ENCODE assay signal across 10 cellular contexts in genomic region chr11:110367571-110367970, GRCh38.
DNase-seq lines count a peak whose midpoint lies in the region; ATAC-seq, FAIRE-seq and TF ChIP-seq lines count a peak whose summit lies in the region.
"Had no signal": no experiment of that assay in that cellular context is flagged by ENCODE, and none has a peak within 500 bp of the region (broad histone marks: within the 10 kb centered on the region; RNA-seq: fewer than 3 reads in every experiment).

No MANE protein-coding gene starts in this region.

- DNase-seq in DMS53 treated with DMSO at 0.1 percent for 48 hours (lab: John Stamatoyannopoulos, UW; ENCODE audit: unreplicated experiment) (peak; percentile 14), Kasumi-1 (lab: John Stamatoyannopoulos, UW) (peak; percentile 18 to 54), midbrain (lab: John Stamatoyannopoulos, UW) (peak; percentile 34), H54 (ENCODE audit: insufficient read length, low spot score) (no peak)
- DNase-seq in activated CD8-positive, alpha-beta memory T cell treated with anti-CD3 and anti-CD28 coated beads for 24 hours: no peak
- DNase-seq: NCI-H2107, uterus had no signal

- peak overlapping the region; percentile 52; the same call in 1 of the 2 replicates for H3K27ac ChIP-seq in VCaP
- H3K27ac ChIP-seq: uterus had no signal

- TF ChIP-seq POLR2A in H54 (IDR thresholded peaks at IDR 0.05; ENCODE audit: low read depth, low read length): no peak

- TF ChIP-seq CTCF in VCaP (conservative IDR thresholded peaks at IDR 0.05): peak; percentile 60; the same call in 1 of the 2 replicates

- ATAC-seq in GM21529 (IDR thresholded peaks at IDR 0.05; ENCODE audit: unreplicated experiment): no peak
- ATAC-seq: left lobe of liver had no signal

- FAIRE-seq in H54 (lab: Jason Lieb, UNC): no peak

Comparison
In these comparisons a context has a peak if more than half of its experiments do, and no peak if none do; other contexts are left out.
1. DNase-seq: peak in DMS53 treated with DMSO at 0.1 percent for 48 hours (single experiment), Kasumi-1 (2 of 2) and midbrain (single experiment); none in H54 (single experiment) and activated CD8-positive, alpha-beta memory T cell treated with anti-CD3 and anti-CD28 coated beads for 24 hours (single experiment).